21 cellular contexts compared by ENCODE assay signal in genomic region chr13:69226427-69226826, GRCh38.
DNase-seq lines count a peak whose midpoint lies in the region; ATAC-seq, FAIRE-seq and TF ChIP-seq lines count a peak whose summit lies in the region.
"Had no signal": no experiment of that assay in that cellular context is flagged by ENCODE, and none has a peak within 500 bp of the region (broad histone marks: within the 10 kb centered on the region; RNA-seq: fewer than 3 reads in every experiment).

No MANE protein-coding gene starts in this region.

- in situ Hi-C loops in HepG2 (cut with HindIII; ENCODE audit: extremely low pct_ligation_motif_present, low pct_unique_long_range_greater_than_20kb): no loop called here

- H3K27ac ChIP-seq in HepG2 (ENCODE audit: extremely low read length, insufficient read depth, low read length) (no peak overlapping the region), right lobe of liver (no peak overlapping the region), SU-DHL-6 (ENCODE audit: low read depth, low read length) (no peak overlapping the region), small intestine (ENCODE audit: low read depth in 1 of 2, low read length in 1 of 2) (peak overlapping the region in 1 of 2 donors; percentile 41)
- H3K27ac ChIP-seq: 22Rv1; A549; BLaER1 treated with 17β-estradiol and CSF1 and Interleukin-3, amounts not matched to agents 10 nM and 100 nM; C4-2B had no signal

- no TSS peak for BruUV-seq in HepG2 (replicated peaks; lab: Mats Ljungman, UMichigan)

- H3K27me3 ChIP-seq in HepG2 (ENCODE audit: control insufficient read depth in 1 of 2, insufficient read depth in 2 of 2, low read length in 2 of 2) (no peaks in the 10 kb centered on the region), right lobe of liver (no peaks in the 10 kb centered on the region), SU-DHL-6 (ENCODE audit: low read length) (no peaks in the 10 kb centered on the region), small intestine (ENCODE audit: control insufficient read depth in 2 of 2, insufficient read depth in 2 of 2, low read length in 2 of 2) (no peaks in the 10 kb centered on the region)
- H3K27me3 ChIP-seq: BLaER1 treated with 17β-estradiol and CSF1 and Interleukin-3, amounts not matched to agents 10 nM and 100 nM had no signal

- H3K36me3 ChIP-seq in HepG2 (replicated peaks in 1 of 2; ENCODE audit: control insufficient read depth in 1 of 2, insufficient read depth in 2 of 2, low read length in 2 of 2): no peaks in the 10 kb centered on the region
- no peaks in the 10 kb centered on the region for H3K36me3 ChIP-seq in right lobe of liver
- no peaks in the 10 kb centered on the region for H3K36me3 ChIP-seq in SU-DHL-6 (ENCODE audit: low read length)
- H3K36me3 ChIP-seq in small intestine (ENCODE audit: control insufficient read depth in 2 of 2, insufficient read depth in 2 of 2, low read length in 2 of 2): no peaks in the 10 kb centered on the region
- H3K36me3 ChIP-seq: BLaER1 treated with 17β-estradiol and CSF1 and Interleukin-3, amounts not matched to agents 10 nM and 100 nM had no signal

- TF ChIP-seq POLR2A in HepG2 (IDR thresholded peaks at IDR 0.05; ENCODE audit: insufficient read depth in 1 of 2, low read depth in 2 of 2, low read length in 2 of 2) (no peak), right lobe of liver (IDR thresholded peaks at IDR 0.05) (no peak)

- intact Hi-C loops in HepG2 (cut with micrococcal nuclease; ENCODE audit: unreplicated experiment): no loop called here
- intact Hi-C loops in right lobe of liver (cut with DNase I): no loop called here

- 60% methylated on average over 2 of the region's 2 CpGs for WGBS in HepG2 (ENCODE audit: low lambda C conversion rate)
- 61% methylated on average over 2 of the region's 2 CpGs for WGBS in right lobe of liver (ENCODE audit: insufficient coverage, low coverage, low lambda C conversion rate, missing lambda C conversion rate)
- WGBS in small intestine, 3 donors: 12 to 66% (median 21%) methylated on average over 2 of the region's 2 CpGs

- no peaks in the 10 kb centered on the region for H4K20me1 ChIP-seq in HepG2 (ENCODE audit: insufficient read depth, low read length)
- H4K20me1 ChIP-seq in SU-DHL-6 (ENCODE audit: low read depth, low read length): no peaks in the 10 kb centered on the region
- H4K20me1 ChIP-seq: BLaER1 treated with 17β-estradiol and CSF1 and Interleukin-3, amounts not matched to agents 10 nM and 100 nM had no signal

- CTCF ChIA-PET in HepG2 (lab: Yijun Ruan, JAX; ENCODE audit: low intra/inter-chr PET ratio, low total read pairs): no interaction called here

- no peak for TF ChIP-seq RAD21 in HepG2 (CRISPR knock-in tag; IDR thresholded peaks at IDR 0.05)

- H3K4me3 ChIP-seq in HepG2 (replicated peaks in 1 of 3; ENCODE audit: insufficient read depth in 1 of 3, low read depth in 2 of 3, low read length in 3 of 3): no peak overlapping the region
- no peak overlapping the region for H3K4me3 ChIP-seq in right lobe of liver
- H3K4me3 ChIP-seq in SU-DHL-6 (ENCODE audit: insufficient read depth, low read length, poor library complexity, severe bottlenecking): no peak overlapping the region
- H3K4me3 ChIP-seq in small intestine (ENCODE audit: low read depth in 1 of 2, low read length in 2 of 2): no peak overlapping the region
- H3K4me3 ChIP-seq: A549; BLaER1 treated with 17β-estradiol and CSF1 and Interleukin-3, amounts not matched to agents 10 nM and 100 nM had no signal

- FAIRE-seq in HepG2 (lab: Jason Lieb, UNC) (no peak), small intestine (lab: Jason Lieb, UNC) (no peak)
- FAIRE-seq: A549, D721Med, G401.6, GM12891, GM19239 had no signal

- H3K79me2 ChIP-seq in HepG2 (ENCODE audit: insufficient read depth, low read length) (no peaks in the 10 kb centered on the region), SU-DHL-6 (ENCODE audit: insufficient read depth, low read length) (no peaks in the 10 kb centered on the region)

- H3K4me2 ChIP-seq in HepG2 (ENCODE audit: low read depth, low read length) (no peak overlapping the region), SU-DHL-6 (ENCODE audit: low read depth, low read length, poor library complexity, severe bottlenecking) (no peak overlapping the region)
- H3K4me2 ChIP-seq: A549; BLaER1 treated with 17β-estradiol and CSF1 and Interleukin-3, amounts not matched to agents 10 nM and 100 nM had no signal

- POLR2A ChIA-PET in HepG2 (lab: Yijun Ruan, JAX): no interaction called here

- ATAC-seq in HepG2 (no peak), right lobe of liver (no peak)
- ATAC-seq: A549; CD8-positive, alpha-beta T cell had no signal

- no peaks in the 10 kb centered on the region for H3K9me3 ChIP-seq in HepG2 (ENCODE audit: low read length)
- no peaks in the 10 kb centered on the region for H3K9me3 ChIP-seq in right lobe of liver
- no peaks in the 10 kb centered on the region for H3K9me3 ChIP-seq in SU-DHL-6 (ENCODE audit: insufficient read depth, low read length)
- no peaks in the 10 kb centered on the region for H3K9me3 ChIP-seq in small intestine (ENCODE audit: control insufficient read depth, low read depth)
- H3K9me3 ChIP-seq: A549; BLaER1 treated with 17β-estradiol and CSF1 and Interleukin-3, amounts not matched to agents 10 nM and 100 nM; Caco-2 had no signal

- H2AFZ ChIP-seq in HepG2 (ENCODE audit: low read length) (no peak overlapping the region), SU-DHL-6 (ENCODE audit: low read depth, low read length, severe bottlenecking) (peak overlapping the region; percentile 30)

- H3K4me1 ChIP-seq in HepG2 (ENCODE audit: insufficient read depth, low read length) (no peaks in the 10 kb centered on the region), right lobe of liver (no peaks in the 10 kb centered on the region), small intestine (ENCODE audit: control insufficient read depth in 2 of 2, insufficient read depth in 1 of 2, low read depth in 1 of 2, low read length in 1 of 2) (no peaks in the 10 kb centered on the region)
- H3K4me1 ChIP-seq: A549; BLaER1 treated with 17β-estradiol and CSF1 and Interleukin-3, amounts not matched to agents 10 nM and 100 nM; Caco-2 had no signal

- no peaks in the 10 kb centered on the region for H3K9me2 ChIP-seq in SU-DHL-6 (replicated peaks; ENCODE audit: insufficient read depth, low read length)

- TF ChIP-seq EP300 in HepG2 (IDR thresholded peaks at IDR 0.05; ENCODE audit: low read depth in 2 of 2, low read length in 2 of 2) (no peak), HepG2 (CRISPR knock-in tag; IDR thresholded peaks at IDR 0.05; ENCODE audit: borderline replicate concordance) (no peak)

- no peak for DNase-seq in HepG2 (ENCODE audit: low spot score)
- no peak for DNase-seq in right lobe of liver
- peak; percentile 64 for DNase-seq in small intestine
- DNase-seq in activated CD8-positive, alpha-beta memory T cell treated with anti-CD3 and anti-CD28 coated beads for 24 hours: no peak
- DNase-seq in NCI-H526 (lab: John Stamatoyannopoulos, UW): no peak
- DNase-seq: AML-193; Caco-2; Calu3; CD4-positive, alpha-beta T cell; CD8-positive, alpha-beta T cell; DMS79 treated with DMSO at 0.1 percent for 48 hours; GF-D8 had no signal

- TF ChIP-seq CTCF in HepG2 (CRISPR knock-in tag; IDR thresholded peaks at IDR 0.05) (no peak), right lobe of liver (IDR thresholded peaks at IDR 0.05) (no peak), SU-DHL-6 (IDR thresholded peaks at IDR 0.05; ENCODE audit: insufficient read depth, low read length, poor library complexity, severe bottlenecking) (no peak)

- no peaks in the 10 kb centered on the region for H3F3A ChIP-seq in SU-DHL-6 (ENCODE audit: insufficient read depth)

- H3K9ac ChIP-seq in HepG2 (ENCODE audit: insufficient read depth, low read depth, low read length) (no peak overlapping the region), SU-DHL-6 (ENCODE audit: low read length) (no peak overlapping the region)
- H3K9ac ChIP-seq: BLaER1 treated with 17β-estradiol and CSF1 and Interleukin-3, amounts not matched to agents 10 nM and 100 nM had no signal

TF ChIP-seq in HepG2, 621 proteins besides CTCF, POLR2A, EP300 and RAD21:
- TF ChIP-seq, protein P1, sequence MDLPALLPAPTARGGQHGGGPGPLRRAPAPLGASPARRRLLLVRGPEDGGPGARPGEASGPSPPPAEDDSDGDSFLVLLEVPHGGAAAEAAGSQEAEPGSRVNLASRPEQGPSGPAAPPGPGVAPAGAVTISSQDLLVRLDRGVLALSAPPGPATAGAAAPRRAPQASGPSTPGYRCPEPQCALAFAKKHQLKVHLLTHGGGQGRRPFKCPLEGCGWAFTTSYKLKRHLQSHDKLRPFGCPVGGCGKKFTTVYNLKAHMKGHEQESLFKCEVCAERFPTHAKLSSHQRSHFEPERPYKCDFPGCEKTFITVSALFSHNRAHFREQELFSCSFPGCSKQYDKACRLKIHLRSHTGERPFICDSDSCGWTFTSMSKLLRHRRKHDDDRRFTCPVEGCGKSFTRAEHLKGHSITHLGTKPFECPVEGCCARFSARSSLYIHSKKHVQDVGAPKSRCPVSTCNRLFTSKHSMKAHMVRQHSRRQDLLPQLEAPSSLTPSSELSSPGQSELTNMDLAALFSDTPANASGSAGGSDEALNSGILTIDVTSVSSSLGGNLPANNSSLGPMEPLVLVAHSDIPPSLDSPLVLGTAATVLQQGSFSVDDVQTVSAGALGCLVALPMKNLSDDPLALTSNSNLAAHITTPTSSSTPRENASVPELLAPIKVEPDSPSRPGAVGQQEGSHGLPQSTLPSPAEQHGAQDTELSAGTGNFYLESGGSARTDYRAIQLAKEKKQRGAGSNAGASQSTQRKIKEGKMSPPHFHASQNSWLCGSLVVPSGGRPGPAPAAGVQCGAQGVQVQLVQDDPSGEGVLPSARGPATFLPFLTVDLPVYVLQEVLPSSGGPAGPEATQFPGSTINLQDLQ (CRISPR knock-in tag; IDR thresholded peaks at IDR 0.05): no peak
- TF ChIP-seq ATF7 (IDR thresholded peaks at IDR 0.05) (peak; percentile 92), ATF7 (CRISPR knock-in tag; IDR thresholded peaks at IDR 0.05) (no peak)
